Comparison of ENCODE assay signal across 33 cellular contexts in the genomic region with DNA sequence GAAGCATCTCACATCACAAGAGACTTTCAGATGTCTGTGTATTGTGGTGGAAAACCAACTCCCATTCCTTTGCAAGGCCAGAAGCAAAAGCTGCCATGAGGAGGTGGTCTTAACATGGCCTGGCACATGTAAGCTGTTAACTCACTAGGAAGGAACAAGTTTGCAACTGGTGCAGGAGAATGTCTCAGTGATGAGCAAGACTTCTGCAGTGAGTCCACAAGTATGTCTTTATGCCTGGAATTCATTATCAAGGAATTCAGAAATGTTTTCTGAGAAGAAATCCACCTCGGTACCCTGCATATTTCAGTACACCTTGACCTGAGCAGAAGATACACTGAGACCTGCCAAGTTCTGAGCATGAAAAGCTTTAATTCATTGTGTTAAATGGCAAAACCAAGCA.
"Had no signal": no experiment of that assay in that cellular context is flagged by ENCODE, and none has a peak within 500 bp of the region (broad histone marks: within the 10 kb centered on the region; RNA-seq: fewer than 3 reads in every experiment).

No MANE protein-coding gene starts in this region.

- H3K4me3 ChIP-seq: adrenal gland, ascending aorta, body of pancreas, breast epithelium, cardiac muscle cell had no signal

- H3K27me3 ChIP-seq: adrenal gland, ascending aorta, body of pancreas, brain microvascular endothelial cell, breast epithelium, cardiac muscle cell had no signal

- DNase-seq: activated effector memory CD4-positive, alpha-beta T cell treated with anti-CD3 and anti-CD28 coated beads, Interleukin-2, amount 50 U/mL, for 16 hours; activated effector memory CD4-positive, alpha-beta T cell treated with Interleukin-2 at 50 U/mL for 16 hours; activated gamma-delta T cell; activated gamma-delta T cell treated with Interleukin-2 at 50 U/mL for 16 hours; activated naive CD4-positive, alpha-beta T cell; activated naive CD4-positive, alpha-beta T cell treated with anti-CD3 and anti-CD28 coated beads for 36 hours; activated naive CD4-positive, alpha-beta T cell treated with anti-CD3 and anti-CD28 coated beads, Interleukin-2, amount 10 ng/mL, durations not matched to agents 7 days and 5 days; activated naive CD4-positive, alpha-beta T cell treated with anti-CD3 and anti-CD28 coated beads, Interleukin-2, amount 50 U/mL, for 16 hours; activated naive CD4-positive, alpha-beta T cell treated with Interleukin-2 at 50 U/mL for 16 hours; activated naive CD8-positive, alpha-beta T cell treated with anti-CD3 and anti-CD28 coated beads for 36 hours; activated naive CD8-positive, alpha-beta T cell treated with anti-CD3 and anti-CD28 coated beads, Interleukin-2, amount 10 ng/mL, durations not matched to agents 7 days and 5 days; activated naive CD8-positive, alpha-beta T cell treated with anti-CD3 and anti-CD28 coated beads, Interleukin-2, amount 50 U/mL, for 24 hours; activated T-cell treated with anti-CD3 and anti-CD28 coated beads, Interleukin-2, amount 50 U/mL, for 24 hours; activated T-cell treated with anti-CD3 and anti-CD28 coated beads, Interleukin-2, amount 50 U/mL, for 4 hours; activated T-cell treated with anti-CD3 and anti-CD28 coated beads, Interleukin-2, amount 50 U/mL, for 48 hours; activated T-cell treated with anti-CD3 and anti-CD28 coated beads, Interleukin-2, amount 50 U/mL, for 72 hours; adrenal gland; amniotic stem cell; amygdala; anterior cingulate cortex; aorta; body of pancreas; brain microvascular endothelial cell; caudate nucleus; central memory CD4-positive, alpha-beta T cell; cerebellar nuclear complex had no signal

- H3K27ac ChIP-seq: adrenal gland, ascending aorta, body of pancreas, brain microvascular endothelial cell, breast epithelium, cardiac muscle cell had no signal

- ATAC-seq: activated naive CD4-positive, alpha-beta T cell treated with anti-CD3 and anti-CD28 coated beads, Interleukin-2, amount 50 U/mL, for 72 hours; activated naive CD8-positive, alpha-beta T cell treated with anti-CD3 and anti-CD28 coated beads, Interleukin-2, amount 50 U/mL, for 24 hours; activated T-cell treated with anti-CD3 and anti-CD28 coated beads, Interleukin-2, amount 50 U/mL, for 4 hours; activated T-cell treated with anti-CD3 and anti-CD28 coated beads, Interleukin-2, amount 50 U/mL, for 72 hours; activated T-helper 17 cell treated with anti-CD3 and anti-CD28 coated beads, Interleukin-2, amount 50 U/mL, for 72 hours; body of pancreas had no signal

- H3K4me1 ChIP-seq: adrenal gland, ascending aorta, body of pancreas, breast epithelium had no signal

- FAIRE-seq: astrocyte, bronchial epithelial cell had no signal

- H3K36me3 ChIP-seq: adrenal gland, ascending aorta, brain microvascular endothelial cell, cardiac muscle cell had no signal

- H3K9me3 ChIP-seq: adrenal gland, ascending aorta, body of pancreas, breast epithelium had no signal
